Comparison of ENCODE assay signal across 23 cellular contexts in the genomic region with DNA sequence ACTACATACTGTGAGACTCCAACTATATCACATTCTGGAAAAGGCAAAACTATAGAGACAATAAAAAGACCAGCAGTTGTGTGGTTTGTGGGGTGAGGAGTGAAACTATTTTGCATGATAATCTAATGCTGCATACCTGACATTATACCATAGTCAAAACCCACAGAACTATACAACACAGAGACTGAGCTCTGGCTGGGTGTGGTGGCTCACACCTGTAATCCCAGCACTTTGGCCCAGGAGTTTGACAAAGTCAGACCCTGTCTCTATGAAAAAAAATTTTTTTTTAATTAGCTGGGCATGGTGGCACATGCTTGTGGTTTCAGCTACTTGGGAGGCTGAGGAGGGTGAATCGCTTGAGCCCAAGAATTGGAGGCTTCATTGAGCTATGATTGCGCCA. TPM values are rescaled to one million over a fixed set of nuclear protein-coding genes. Genes with fewer than 3 reads are reported as not detected.
"Had no signal": no experiment of that assay in that cellular context is flagged by ENCODE, and none has a peak within 500 bp of the region (broad histone marks: within the 10 kb centered on the region; RNA-seq: fewer than 3 reads in every experiment).

No MANE protein-coding gene starts in this region.

- H3K36me3 ChIP-seq: heart right ventricle, pancreas, uterus had no signal

- H3K4me1 Mint-ChIP-seq: activated T-helper 17 cell treated with anti-CD3 and anti-CD28 coated beads, Interleukin-2, amount 50 U/mL, for 72 hours; nephron progenitor cell had no signal

- H3K27ac Mint-ChIP-seq: activated naive CD8-positive, alpha-beta T cell treated with anti-CD3 and anti-CD28 coated beads for 36 hours; activated T-cell treated with anti-CD3 and anti-CD28 coated beads, Interleukin-2, amount 50 U/mL, for 24 hours; activated T-helper 17 cell treated with anti-CD3 and anti-CD28 coated beads, Interleukin-2, amount 50 U/mL, for 72 hours; nephron progenitor cell; stimulated activated naive CD8-positive, alpha-beta T cell treated with anti-CD3 and anti-CD28 coated beads, Interleukin-15, amount 100 ng/mL, for 72 hours had no signal

- DNase-seq: activated CD4-positive, alpha-beta T cell treated with anti-CD3 and anti-CD28 coated beads for 1 hour; activated CD8-positive, alpha-beta memory T cell treated with anti-CD3 and anti-CD28 coated beads for 24 hours; activated CD8-positive, alpha-beta memory T cell treated with anti-CD3 and anti-CD28 coated beads, Interleukin-2, amount 50 U/mL, for 4 hours; activated naive CD4-positive, alpha-beta T cell; activated naive CD8-positive, alpha-beta T cell treated with anti-CD3 and anti-CD28 coated beads for 36 hours; activated T-cell treated with anti-CD3 and anti-CD28 coated beads, Interleukin-2, amount 50 U/mL, for 24 hours; amygdala; cerebellar nuclear complex; cortex of kidney; heart right ventricle; islet precursor cell; left cardiac atrium; nephron progenitor cell; pancreas; psoas muscle; right cardiac atrium; stimulated activated CD4-positive, alpha-beta T cell treated with anti-CD3 and anti-CD28 coated beads, Interleukin-1b, Interleukin-23, amount 100 ng/mL, for 48 hours; stimulated activated naive CD8-positive, alpha-beta T cell treated with anti-CD3 and anti-CD28 coated beads, Interleukin-15, amount 100 ng/mL, for 72 hours; trophoblast cell; uterus had no signal

- H3K4me3 Mint-ChIP-seq: activated naive CD8-positive, alpha-beta T cell treated with anti-CD3 and anti-CD28 coated beads for 36 hours; activated T-cell treated with anti-CD3 and anti-CD28 coated beads, Interleukin-2, amount 50 U/mL, for 24 hours; activated T-helper 17 cell treated with anti-CD3 and anti-CD28 coated beads, Interleukin-2, amount 50 U/mL, for 72 hours; nephron progenitor cell; stimulated activated naive CD8-positive, alpha-beta T cell treated with anti-CD3 and anti-CD28 coated beads, Interleukin-15, amount 100 ng/mL, for 72 hours had no signal

- ATAC-seq: activated T-helper 17 cell treated with anti-CD3 and anti-CD28 coated beads, Interleukin-2, amount 50 U/mL, for 72 hours; heart right ventricle; left cardiac atrium; pancreas; psoas muscle; right cardiac atrium; stimulated activated naive CD8-positive, alpha-beta T cell treated with anti-CD3 and anti-CD28 coated beads, Interleukin-15, amount 100 ng/mL, for 72 hours had no signal

- H3K9me3 Mint-ChIP-seq: activated naive CD8-positive, alpha-beta T cell treated with anti-CD3 and anti-CD28 coated beads for 36 hours; activated T-cell treated with anti-CD3 and anti-CD28 coated beads, Interleukin-2, amount 50 U/mL, for 24 hours; activated T-helper 17 cell treated with anti-CD3 and anti-CD28 coated beads, Interleukin-2, amount 50 U/mL, for 72 hours; nephron progenitor cell; stimulated activated naive CD8-positive, alpha-beta T cell treated with anti-CD3 and anti-CD28 coated beads, Interleukin-15, amount 100 ng/mL, for 72 hours had no signal

- H3K36me3 Mint-ChIP-seq: activated naive CD8-positive, alpha-beta T cell treated with anti-CD3 and anti-CD28 coated beads for 36 hours had no signal

- H3K9me3 ChIP-seq: heart right ventricle, pancreas, psoas muscle, uterus had no signal

- H3K27me3 Mint-ChIP-seq: activated naive CD8-positive, alpha-beta T cell treated with anti-CD3 and anti-CD28 coated beads for 36 hours; activated T-cell treated with anti-CD3 and anti-CD28 coated beads, Interleukin-2, amount 50 U/mL, for 24 hours; activated T-helper 17 cell treated with anti-CD3 and anti-CD28 coated beads, Interleukin-2, amount 50 U/mL, for 72 hours; stimulated activated naive CD8-positive, alpha-beta T cell treated with anti-CD3 and anti-CD28 coated beads, Interleukin-15, amount 100 ng/mL, for 72 hours had no signal

- H3K4me1 ChIP-seq: heart right ventricle, psoas muscle, uterus had no signal

- H3K27me3 ChIP-seq: heart right ventricle, pancreas, uterus had no signal

- H3K4me3 ChIP-seq: heart right ventricle, pancreas, psoas muscle, uterus had no signal

- H3K27ac ChIP-seq: epithelial cell of prostate, heart right ventricle, pancreas, psoas muscle, uterus had no signal

RNA-seq across cellular contexts. Expression of gene ZNF541, which starts 11.9 kb away (rescaled TPM):
- total RNA-seq: skeletal muscle tissue had no signal
